ENCODE assay signal across 18 cellular contexts in the genomic region with DNA sequence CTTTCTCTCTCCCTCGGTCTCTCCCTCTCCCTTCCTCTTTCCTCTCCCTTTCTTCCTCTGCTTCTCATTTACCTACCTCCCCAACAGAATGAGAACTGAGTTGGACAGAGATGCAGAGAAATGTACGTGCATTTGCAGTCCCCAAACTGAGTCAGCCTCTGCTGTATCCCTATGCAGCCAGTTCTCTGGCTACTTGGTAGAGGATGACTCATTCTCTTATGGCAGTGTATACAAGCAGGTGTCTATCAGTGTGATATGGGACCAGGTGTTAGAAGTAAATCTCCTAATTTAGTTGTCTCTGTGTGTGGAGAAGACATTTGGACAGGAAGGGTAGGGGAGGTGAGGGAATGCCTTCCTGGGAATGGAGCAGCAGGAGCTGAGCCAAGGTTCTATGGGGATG.
"Had no signal": no experiment of that assay in that cellular context is flagged by ENCODE, and none has a peak within 500 bp of the region (broad histone marks: within the 10 kb centered on the region; RNA-seq: fewer than 3 reads in every experiment).

No MANE protein-coding gene starts in this region.

- ATAC-seq: activated CD8-positive, alpha-beta memory T cell treated with anti-CD3 and anti-CD28 coated beads, Interleukin-2, amount 10 ng/mL, durations not matched to agents 7 days and 5 days; mucosa of descending colon; naive thymus-derived CD8-positive, alpha-beta T cell had no signal

- H3K4me3 Mint-ChIP-seq: activated CD8-positive, alpha-beta memory T cell treated with anti-CD3 and anti-CD28 coated beads, Interleukin-2, amount 10 ng/mL, durations not matched to agents 7 days and 5 days; activated naive CD8-positive, alpha-beta T cell; activated T-cell treated with anti-CD3 and anti-CD28 coated beads, Interleukin-2, amount 50 U/mL, for 24 hours; naive thymus-derived CD8-positive, alpha-beta T cell; stimulated activated effector memory CD8-positive, alpha-beta T cell treated with anti-CD3 and anti-CD28 coated beads, Interleukin-12 subunit alpha, Interleukin-12 subunit beta, amount 100 ng/mL, for 72 hours had no signal

- H3K36me3 Mint-ChIP-seq: activated CD8-positive, alpha-beta memory T cell treated with anti-CD3 and anti-CD28 coated beads, Interleukin-2, amount 10 ng/mL, durations not matched to agents 7 days and 5 days; activated naive CD8-positive, alpha-beta T cell; naive thymus-derived CD8-positive, alpha-beta T cell; stimulated activated effector memory CD8-positive, alpha-beta T cell treated with anti-CD3 and anti-CD28 coated beads, Interleukin-12 subunit alpha, Interleukin-12 subunit beta, amount 100 ng/mL, for 72 hours had no signal

- H3K27ac Mint-ChIP-seq: activated CD8-positive, alpha-beta memory T cell treated with anti-CD3 and anti-CD28 coated beads, Interleukin-2, amount 10 ng/mL, durations not matched to agents 7 days and 5 days; activated naive CD8-positive, alpha-beta T cell; activated T-cell treated with anti-CD3 and anti-CD28 coated beads, Interleukin-2, amount 50 U/mL, for 24 hours; naive thymus-derived CD8-positive, alpha-beta T cell; stimulated activated effector memory CD8-positive, alpha-beta T cell treated with anti-CD3 and anti-CD28 coated beads, Interleukin-12 subunit alpha, Interleukin-12 subunit beta, amount 100 ng/mL, for 72 hours had no signal

- H3K36me3 ChIP-seq: right atrium auricular region, transverse colon had no signal

- H3K27me3 ChIP-seq: right atrium auricular region, transverse colon had no signal

- H3K9me3 ChIP-seq: mucosa of descending colon, right atrium auricular region, transverse colon had no signal

- H3K4me2 ChIP-seq: smooth muscle cell had no signal

- H3K27me3 Mint-ChIP-seq: activated CD8-positive, alpha-beta memory T cell treated with anti-CD3 and anti-CD28 coated beads, Interleukin-2, amount 10 ng/mL, durations not matched to agents 7 days and 5 days; activated naive CD8-positive, alpha-beta T cell; activated T-cell treated with anti-CD3 and anti-CD28 coated beads, Interleukin-2, amount 50 U/mL, for 24 hours; naive thymus-derived CD8-positive, alpha-beta T cell had no signal

- H3K4me3 ChIP-seq: lung, mucosa of descending colon, right atrium auricular region, smooth muscle cell, transverse colon had no signal

- H3K9me3 Mint-ChIP-seq: activated T-cell treated with anti-CD3 and anti-CD28 coated beads, Interleukin-2, amount 50 U/mL, for 24 hours; stimulated activated effector memory CD8-positive, alpha-beta T cell treated with anti-CD3 and anti-CD28 coated beads, Interleukin-12 subunit alpha, Interleukin-12 subunit beta, amount 100 ng/mL, for 72 hours had no signal

- H3K27ac ChIP-seq: right atrium auricular region, transverse colon had no signal

- DNase-seq: activated CD4-positive, alpha-beta T cell treated with anti-CD3 and anti-CD28 coated beads for 1 hour; activated CD4-positive, alpha-beta T cell treated with anti-CD3 and anti-CD28 coated beads, Interleukin-2, amount 50 U/mL, for 48 hours; activated CD8-positive, alpha-beta memory T cell treated with anti-CD3 and anti-CD28 coated beads, Interleukin-2, amount 10 ng/mL, durations not matched to agents 7 days and 5 days; activated effector memory CD4-positive, alpha-beta T cell treated with Interleukin-2 at 50 U/mL for 16 hours; activated T-cell treated with anti-CD3 and anti-CD28 coated beads, Interleukin-2, amount 50 U/mL, for 24 hours; anterior cingulate cortex; effector CD4-positive, alpha-beta T cell; hippocampal formation; mucosa of descending colon; naive thymus-derived CD8-positive, alpha-beta T cell; substantia nigra; T-helper 9 cell; transverse colon had no signal

- H3K4me1 Mint-ChIP-seq: activated CD8-positive, alpha-beta memory T cell treated with anti-CD3 and anti-CD28 coated beads, Interleukin-2, amount 10 ng/mL, durations not matched to agents 7 days and 5 days; stimulated activated effector memory CD8-positive, alpha-beta T cell treated with anti-CD3 and anti-CD28 coated beads, Interleukin-12 subunit alpha, Interleukin-12 subunit beta, amount 100 ng/mL, for 72 hours had no signal
